In the genomic region with DNA sequence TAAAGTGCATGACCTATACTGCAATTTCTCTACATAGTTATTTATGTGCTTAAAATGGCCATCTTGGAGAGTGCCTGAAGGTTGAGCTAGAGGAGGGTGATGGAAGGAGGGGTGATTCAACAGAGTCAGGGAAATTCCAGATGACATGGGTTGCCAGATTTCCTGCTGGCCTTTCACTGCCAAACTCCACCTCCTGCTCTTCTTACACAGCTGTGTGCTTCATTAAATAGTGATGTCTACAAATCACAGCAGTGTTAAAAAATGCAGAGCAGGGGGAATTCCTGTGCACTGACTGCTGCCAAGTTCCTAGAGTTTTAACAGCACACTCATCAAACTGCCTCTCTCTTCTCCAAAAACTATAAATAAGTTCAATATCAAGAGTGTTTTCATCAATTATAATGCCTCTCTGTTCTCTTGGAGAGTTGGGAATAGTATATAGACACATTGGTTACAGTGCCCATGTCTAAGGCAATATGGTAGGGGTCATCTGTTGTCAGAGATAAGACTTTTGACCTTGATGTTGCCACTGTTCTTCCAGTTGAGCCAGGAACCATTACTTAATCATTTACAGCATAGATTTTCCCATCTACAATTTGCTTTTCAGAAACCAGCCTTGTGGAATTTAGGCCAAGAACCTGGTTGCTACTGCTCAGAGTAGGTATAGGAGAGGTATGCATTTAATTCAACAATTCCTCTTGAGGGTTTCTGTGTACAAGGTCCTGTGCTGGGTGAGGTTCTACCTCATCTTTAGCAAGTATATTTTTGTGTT, we compare ENCODE assay signal across 8 cellular contexts.
DNase-seq lines count a peak whose midpoint lies in the region; ATAC-seq and TF ChIP-seq lines count a peak whose summit lies in the region.

No MANE protein-coding gene starts in this region.

- H3K9me3 ChIP-seq in body of pancreas = no peaks in the 10 kb centered on the region

- no peaks in the 10 kb centered on the region for H3K36me3 Mint-ChIP-seq in mesothelial cell of epicardium
- no peaks in the 10 kb centered on the region for H3K36me3 Mint-ChIP-seq in natural killer cell treated with Interleukin-12 subunit alpha and Interleukin-12 subunit beta and Interleukin-15 and Interleukin-18, amount 100 ng/mL, for 72 hours

- DNase-seq in body of pancreas (peak; percentile 21 to 75 (median 30)), mesothelial cell of epicardium (ENCODE audit: low spot score in 2 of 2, unreplicated experiment in 2 of 2) (no peak), LoVo (ENCODE audit: low spot score) (no peak), SHP77 (lab: John Stamatoyannopoulos, UW) (no peak)
- DNase-seq in natural killer cell treated with Interleukin-12 subunit alpha and Interleukin-12 subunit beta and Interleukin-15 and Interleukin-18, amount 100 ng/mL, for 72 hours (ENCODE audit: low spot score) = no peak

- H3K4me1 ChIP-seq in body of pancreas = peaks cover 8% of the 10 kb centered on the region

- peaks cover 9% of the 10 kb centered on the region for H3K9me3 Mint-ChIP-seq in mesothelial cell of epicardium
- peaks cover 3% of the 10 kb centered on the region for H3K9me3 Mint-ChIP-seq in natural killer cell treated with Interleukin-12 subunit alpha and Interleukin-12 subunit beta and Interleukin-15 and Interleukin-18, amount 100 ng/mL, for 72 hours

- ATAC-seq in GM18502 (IDR thresholded peaks at IDR 0.05; ENCODE audit: poor library complexity, unreplicated experiment) (peak; percentile 54), HG03342 (IDR thresholded peaks at IDR 0.05; ENCODE audit: unreplicated experiment) (peak; percentile 66), body of pancreas (peak; percentile 91), HG03039 (IDR thresholded peaks at IDR 0.05; ENCODE audit: unreplicated experiment) (no peak)
- no peak for ATAC-seq in natural killer cell treated with Interleukin-12 subunit alpha and Interleukin-12 subunit beta and Interleukin-15 and Interleukin-18, amount 100 ng/mL, for 72 hours

- intact Hi-C loops in body of pancreas (cut with DNase I) = no loop called here

- H3K4me1 Mint-ChIP-seq in mesothelial cell of epicardium = peaks cover 24% of the 10 kb centered on the region
- no peaks in the 10 kb centered on the region for H3K4me1 Mint-ChIP-seq in natural killer cell treated with Interleukin-12 subunit alpha and Interleukin-12 subunit beta and Interleukin-15 and Interleukin-18, amount 100 ng/mL, for 72 hours (ENCODE audit: low read depth in 2 of 2)

- no peaks in the 10 kb centered on the region for H3K27me3 ChIP-seq in body of pancreas

- peak overlapping the region; percentile 77 for H3K27ac Mint-ChIP-seq in mesothelial cell of epicardium
- H3K27ac Mint-ChIP-seq in natural killer cell treated with Interleukin-12 subunit alpha and Interleukin-12 subunit beta and Interleukin-15 and Interleukin-18, amount 100 ng/mL, for 72 hours = no peak overlapping the region

- no peak for TF ChIP-seq POLR2A in body of pancreas (IDR thresholded peaks at IDR 0.05)

- no peak overlapping the region for H3K4me3 ChIP-seq in body of pancreas

- TF ChIP-seq CTCF in body of pancreas (IDR thresholded peaks at IDR 0.05) (no peak), mesothelial cell of epicardium (IDR thresholded peaks at IDR 0.05; ENCODE audit: unreplicated experiment) (no peak)

- no peak overlapping the region for H3K4me3 Mint-ChIP-seq in mesothelial cell of epicardium
- H3K4me3 Mint-ChIP-seq in natural killer cell treated with Interleukin-12 subunit alpha and Interleukin-12 subunit beta and Interleukin-15 and Interleukin-18, amount 100 ng/mL, for 72 hours = no peak overlapping the region

- peak overlapping the region in 3 of 4 donors; percentile 3 to 53 (median 51) for H3K27ac ChIP-seq in body of pancreas

- no peaks in the 10 kb centered on the region for H3K36me3 ChIP-seq in body of pancreas (replicated peaks in 1 of 2; ENCODE audit: insufficient read depth in 1 of 2, low read depth in 2 of 2)

- H3K27me3 Mint-ChIP-seq in mesothelial cell of epicardium (ENCODE audit: low read depth) = no peaks in the 10 kb centered on the region
- peaks cover 0 to 6% of the 10 kb centered on the region in 2 donors for H3K27me3 Mint-ChIP-seq in natural killer cell treated with Interleukin-12 subunit alpha and Interleukin-12 subunit beta and Interleukin-15 and Interleukin-18, amount 100 ng/mL, for 72 hours

Comparison
In these comparisons a context has a peak if more than half of its experiments do, and no peak if none do; other contexts are left out.
1. ATAC-seq: peak in GM18502 (single experiment), HG03342 (single experiment) and body of pancreas (single experiment); none in HG03039 (single experiment) and natural killer cell treated with Interleukin-12 subunit alpha and Interleukin-12 subunit beta and Interleukin-15 and Interleukin-18, amount 100 ng/mL, for 72 hours (0 of 2).
2. DNase-seq: peak in body of pancreas (4 of 4); none in mesothelial cell of epicardium (0 of 2), LoVo (single experiment), natural killer cell treated with Interleukin-12 subunit alpha and Interleukin-12 subunit beta and Interleukin-15 and Interleukin-18, amount 100 ng/mL, for 72 hours (single experiment) and SHP77 (0 of 2).